13 cellular contexts compared by ENCODE assay signal in the genomic region with DNA sequence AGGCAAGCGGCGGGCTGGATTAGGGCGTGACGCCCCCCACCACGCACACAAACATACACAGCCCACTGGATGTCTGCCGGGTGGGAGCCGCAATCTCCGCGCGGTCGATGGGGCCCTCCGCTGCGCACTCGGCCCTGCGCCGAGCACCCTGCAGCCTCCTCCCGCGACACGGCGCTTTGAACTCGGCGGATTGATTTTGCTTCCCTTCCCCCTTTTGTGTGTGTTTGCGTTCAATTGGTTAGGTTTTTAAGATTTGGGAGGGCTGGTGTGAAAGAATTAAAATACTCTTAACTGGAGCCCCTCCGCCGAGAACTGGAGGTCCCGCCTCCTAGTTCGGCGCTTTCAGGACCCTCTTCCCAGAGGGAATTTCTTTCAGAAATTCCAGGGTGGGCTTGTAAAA. TPM values are rescaled to one million over a fixed set of nuclear protein-coding genes. Genes with fewer than 3 reads are reported as not detected.
DNase-seq lines count a peak whose midpoint lies in the region; ATAC-seq and TF ChIP-seq lines count a peak whose summit lies in the region.
"Had no signal": no experiment of that assay in that cellular context is flagged by ENCODE, and none has a peak within 500 bp of the region (broad histone marks: within the 10 kb centered on the region; RNA-seq: fewer than 3 reads in every experiment).

No MANE protein-coding gene starts in this region.

- H3K4me1 ChIP-seq in CD8-positive, alpha-beta memory T cell (ENCODE audit: insufficient read depth, low read length): peaks cover 30% of the 10 kb centered on the region

- peaks cover 8 to 47% (median 44%) of the 10 kb centered on the region in 5 donors for H3K9me3 Mint-ChIP-seq in CD8-positive, alpha-beta memory T cell
- H3K9me3 Mint-ChIP-seq in chondrocyte (ENCODE audit: low read depth): peaks cover 3% of the 10 kb centered on the region
- H3K9me3 Mint-ChIP-seq in neural crest cell: no peaks in the 10 kb centered on the region

- CTCF ChIA-PET in CD8-positive, alpha-beta memory T cell (lab: Charles Lee): interaction anchor here (1.2 kb wide), 1 partner anchor 9 kb away, joined by 3 read pairs; no protein-coding TSS in a partner anchor

- H3K36me3 ChIP-seq in CD8-positive, alpha-beta memory T cell (ENCODE audit: insufficient read depth, low read length): no peaks in the 10 kb centered on the region
- H3K36me3 ChIP-seq in H7 (replicated peaks; ENCODE audit: control insufficient read depth, insufficient read depth, low read length): no peaks in the 10 kb centered on the region

- no peak for DNase-seq in CD8-positive, alpha-beta memory T cell
- DNase-seq in H7 (peak; percentile 72), chondrocyte (ENCODE audit: low spot score) (no peak), neural crest cell (ENCODE audit: low read depth, low spot score) (no peak), GOT3 (lab: John Stamatoyannopoulos, UW) (no peak)
- DNase-seq: central memory CD4-positive, alpha-beta T cell; DMS79; stimulated activated CD4-positive, alpha-beta T cell treated with anti-CD3 and anti-CD28 coated beads, Interleukin-15, amount 100 ng/mL, for 24 hours; stimulated activated naive CD8-positive, alpha-beta T cell treated with anti-CD3 and anti-CD28 coated beads, Interleukin-15, amount 100 ng/mL, for 72 hours had no signal

- H3K9me3 ChIP-seq in CD8-positive, alpha-beta memory T cell (ENCODE audit: low read length): no peaks in the 10 kb centered on the region

- POLR2A ChIA-PET in CD8-positive, alpha-beta memory T cell (lab: Charles Lee): no interaction called here

- H3K27me3 Mint-ChIP-seq in CD8-positive, alpha-beta memory T cell: peaks cover 95% of the 10 kb centered on the region in 2 donors
- H3K27me3 Mint-ChIP-seq in chondrocyte (ENCODE audit: low read depth) (peaks cover 91% of the 10 kb centered on the region), neural crest cell (ENCODE audit: low read depth) (peaks cover 99% of the 10 kb centered on the region)

- peaks cover 59 to 64% (median 60%) of the 10 kb centered on the region in 3 donors for H3K4me1 Mint-ChIP-seq in CD8-positive, alpha-beta memory T cell
- peaks cover 29% of the 10 kb centered on the region for H3K4me1 Mint-ChIP-seq in chondrocyte (ENCODE audit: low read depth)
- peaks cover 36% of the 10 kb centered on the region for H3K4me1 Mint-ChIP-seq in neural crest cell

- no peak for TF ChIP-seq CTCF in chondrocyte (IDR thresholded peaks at IDR 0.05)
- no peak for TF ChIP-seq CTCF in neural crest cell (conservative IDR thresholded peaks at IDR 0.05)

- no peak overlapping the region for H3K4me3 ChIP-seq in CD8-positive, alpha-beta memory T cell (ENCODE audit: low read length)
- H3K4me3 ChIP-seq in H7 (ENCODE audit: insufficient read depth, low read depth, low read length): peak overlapping the region; percentile 32

- peaks cover 0 to 4% (median 1%) of the 10 kb centered on the region in 3 donors for H3K36me3 Mint-ChIP-seq in CD8-positive, alpha-beta memory T cell
- H3K36me3 Mint-ChIP-seq in chondrocyte (ENCODE audit: low read depth) (peaks cover 7% of the 10 kb centered on the region), neural crest cell (ENCODE audit: low read depth) (no peaks in the 10 kb centered on the region)

- H3K27ac Mint-ChIP-seq in CD8-positive, alpha-beta memory T cell: peak overlapping the region in 2 of 8 donors; percentile 76 to 86
- H3K27ac Mint-ChIP-seq in chondrocyte (ENCODE audit: unreplicated experiment): no peak overlapping the region
- no peak overlapping the region for H3K27ac Mint-ChIP-seq in neural crest cell (ENCODE audit: unreplicated experiment)
- H3K27ac Mint-ChIP-seq: stimulated activated naive CD8-positive, alpha-beta T cell treated with anti-CD3 and anti-CD28 coated beads, Interleukin-15, amount 100 ng/mL, for 72 hours had no signal

- ATAC-seq in HG03439 (IDR thresholded peaks at IDR 0.05; ENCODE audit: unreplicated experiment): no peak
- ATAC-seq in GM19463 (IDR thresholded peaks at IDR 0.05; ENCODE audit: unreplicated experiment): no peak
- ATAC-seq in HG03565 (IDR thresholded peaks at IDR 0.05; ENCODE audit: unreplicated experiment): no peak
- ATAC-seq: stimulated activated naive CD8-positive, alpha-beta T cell treated with anti-CD3 and anti-CD28 coated beads, Interleukin-15, amount 100 ng/mL, for 72 hours had no signal

- peak overlapping the region in 6 of 7 donors; percentile 26 to 68 (median 61) for H3K4me3 Mint-ChIP-seq in CD8-positive, alpha-beta memory T cell
- peak overlapping the region; percentile 57 for H3K4me3 Mint-ChIP-seq in chondrocyte (ENCODE audit: unreplicated experiment)
- H3K4me3 Mint-ChIP-seq in neural crest cell: peak overlapping the region; percentile 59

- H3K27me3 ChIP-seq in CD8-positive, alpha-beta memory T cell (ENCODE audit: insufficient read depth, low read length, poor library complexity, severe bottlenecking): peaks cover 99% of the 10 kb centered on the region
- H3K27me3 ChIP-seq in H7 (ENCODE audit: control insufficient read depth, insufficient read depth, low read length): peaks cover 99% of the 10 kb centered on the region

- no peak overlapping the region for H3K27ac ChIP-seq in CD8-positive, alpha-beta memory T cell (ENCODE audit: low read depth, low read length)

RNA-seq across cellular contexts. Expression of gene BARHL2, which starts 7.8 kb away (rescaled TPM):
- total RNA-seq in CD8-positive, alpha-beta memory T cell: not detected
- polyA plus RNA-seq in CD8-positive, alpha-beta memory T cell: not detected
- not detected in 2 replicates for total RNA-seq in H7 (2014; rRNA removed; shearing (Covaris generic))
- not detected in 3 replicates for total RNA-seq in chondrocyte
- not detected in 2 replicates for total RNA-seq in neural crest cell
- total RNA-seq: lung microvascular endothelial cell had no signal
